17 cellular contexts compared by ENCODE assay signal in the genomic region with DNA sequence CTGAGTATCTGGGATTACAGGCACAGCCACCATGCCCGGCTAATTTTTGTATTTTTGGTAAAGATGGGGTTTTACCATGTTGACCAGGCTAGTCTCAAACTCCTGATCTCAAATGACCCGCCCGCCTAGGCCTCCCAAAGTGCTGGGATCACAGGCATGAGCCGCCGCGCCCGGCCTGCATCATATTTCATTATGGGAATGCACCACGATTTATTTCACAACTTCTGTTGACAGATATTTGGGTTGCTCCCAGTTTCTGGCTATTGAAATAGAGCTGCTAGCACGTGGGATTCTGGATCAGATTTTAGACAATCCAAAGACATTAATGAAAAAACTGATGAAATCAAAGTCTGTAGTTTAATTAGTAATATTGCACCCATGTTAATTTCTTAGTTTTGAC. TPM values are rescaled to one million over a fixed set of nuclear protein-coding genes. Genes with fewer than 3 reads are reported as not detected.
A peak's percentile ranks its signal among the peaks of the same experiment; 100 is the strongest.
DNase-seq lines count a peak whose midpoint lies in the region; ATAC-seq, FAIRE-seq and TF ChIP-seq lines count a peak whose summit lies in the region.
"Had no signal": no experiment of that assay in that cellular context is flagged by ENCODE, and none has a peak within 500 bp of the region (broad histone marks: within the 10 kb centered on the region; RNA-seq: fewer than 3 reads in every experiment).

No MANE protein-coding gene starts in this region.

- H2BK5ac ChIP-seq in neuronal stem cell (ENCODE audit: low read length), result no peak overlapping the region

- H3K4me3 ChIP-seq in PC-9 (no peak overlapping the region), fibroblast of pulmonary artery (replicated peaks; ENCODE audit: low read depth, low read length) (no peak overlapping the region), HepG2 (replicated peaks in 1 of 3; ENCODE audit: insufficient read depth in 1 of 3, low read depth in 2 of 3, low read length in 3 of 3) (no peak overlapping the region), neuronal stem cell (ENCODE audit: low read length in 2 of 2) (no peak overlapping the region)
- H3K4me3 ChIP-seq: A549, SJSA1 had no signal

- H3K4ac ChIP-seq in neuronal stem cell (ENCODE audit: low read length), result no peak overlapping the region

- H3K79me2 ChIP-seq in PC-9 (ENCODE audit: low read depth) (no peaks in the 10 kb centered on the region), HepG2 (ENCODE audit: insufficient read depth, low read length) (no peaks in the 10 kb centered on the region)

- H3K14ac ChIP-seq in neuronal stem cell (ENCODE audit: low read length), result no peak overlapping the region

- no peak overlapping the region for H4K91ac ChIP-seq in neuronal stem cell (ENCODE audit: low read depth, low read length, poor library complexity)

- H2BK15ac ChIP-seq in neuronal stem cell (ENCODE audit: low read length), result no peak overlapping the region

- no peak overlapping the region for H3K23ac ChIP-seq in neuronal stem cell (ENCODE audit: low read depth, low read length, poor library complexity)

- H3K79me1 ChIP-seq in neuronal stem cell (ENCODE audit: low read depth, low read length), result no peaks in the 10 kb centered on the region

- H4K20me1 ChIP-seq in PC-9 (ENCODE audit: insufficient read depth) (no peaks in the 10 kb centered on the region), HepG2 (ENCODE audit: insufficient read depth, low read length) (no peaks in the 10 kb centered on the region)

- no peaks in the 10 kb centered on the region for H3K9me2 ChIP-seq in PC-9 (ENCODE audit: insufficient read depth)

- no peak overlapping the region for H3K18ac ChIP-seq in neuronal stem cell (ENCODE audit: low read length)

- H3K4me2 ChIP-seq in PC-9, result no peak overlapping the region
- no peak overlapping the region for H3K4me2 ChIP-seq in HepG2 (ENCODE audit: low read depth, low read length)
- no peak overlapping the region for H3K4me2 ChIP-seq in neuronal stem cell (ENCODE audit: insufficient read depth, low read length, poor library complexity, severe bottlenecking)
- H3K4me2 ChIP-seq: A549 had no signal

- H3K9me3 ChIP-seq in PC-9 (ENCODE audit: insufficient read depth, low read depth) (no peaks in the 10 kb centered on the region), HepG2 (ENCODE audit: low read length) (no peaks in the 10 kb centered on the region), neuronal stem cell (replicated peaks in 1 of 2; ENCODE audit: control insufficient read depth in 2 of 2, insufficient read depth in 1 of 2, low read depth in 1 of 2, low read length in 2 of 2) (no peaks in the 10 kb centered on the region)
- H3K9me3 ChIP-seq: A549, SJSA1 had no signal

- no peak for FAIRE-seq in HepG2 (lab: Jason Lieb, UNC)
- FAIRE-seq: A549, frontal cortex had no signal

- no peak overlapping the region for H4K8ac ChIP-seq in neuronal stem cell (ENCODE audit: low read depth, low read length)

- ATAC-seq in HepG2 (no peak), HG03378 (IDR thresholded peaks at IDR 0.05; ENCODE audit: unreplicated experiment) (no peak)
- ATAC-seq: A549 had no signal

- DNase-seq in AG08395 (ENCODE audit: low spot score), result peak; percentile 18
- peak; percentile 44 to 56 for DNase-seq in PC-9
- peak; percentile 78 for DNase-seq in fibroblast of pulmonary artery (ENCODE audit: low read depth)
- DNase-seq in HepG2 (ENCODE audit: low spot score), result peak; percentile 36
- no peak for DNase-seq in neuronal stem cell (ENCODE audit: low spot score)
- DNase-seq in stimulated activated CD8-positive, alpha-beta memory T cell treated with anti-CD3 and anti-CD28 coated beads, Interleukin-4, amount 100 ng/mL, for 48 hours, result no peak
- DNase-seq in NCI-H187 (lab: John Stamatoyannopoulos, UW), result no peak
- DNase-seq: activated CD8-positive, alpha-beta memory T cell treated with anti-CD3 and anti-CD28 coated beads for 24 hours; effector memory CD4-positive, alpha-beta T cell; NCI-H2029 treated with DMSO at 0.1 percent for 48 hours; NCI-H524; stimulated activated naive CD4-positive, alpha-beta T cell; T-helper 9 cell had no signal

- CTCF ChIA-PET in PC-9 (lab: Charles Lee), result no interaction called here
- CTCF ChIA-PET in HepG2 (lab: Yijun Ruan, JAX; ENCODE audit: low intra/inter-chr PET ratio, low total read pairs), result no interaction called here

- no peak overlapping the region for H2AFZ ChIP-seq in PC-9
- no peak overlapping the region for H2AFZ ChIP-seq in HepG2 (ENCODE audit: low read length)
- H2AFZ ChIP-seq in neuronal stem cell (ENCODE audit: low read length), result no peak overlapping the region

- H2BK12ac ChIP-seq in neuronal stem cell (ENCODE audit: low read length), result no peak overlapping the region

- TF ChIP-seq EP300 in HepG2 (IDR thresholded peaks at IDR 0.05; ENCODE audit: low read depth in 2 of 2, low read length in 2 of 2) (no peak), HepG2 (CRISPR knock-in tag; IDR thresholded peaks at IDR 0.05; ENCODE audit: borderline replicate concordance) (no peak)

- BruUV-seq in PC-9 (replicated peaks; lab: Mats Ljungman, UMichigan) (no TSS peak), HepG2 (replicated peaks; lab: Mats Ljungman, UMichigan) (no TSS peak)

- H3K4me1 ChIP-seq in PC-9 (replicated peaks; ENCODE audit: insufficient read depth) (no peaks in the 10 kb centered on the region), HepG2 (ENCODE audit: insufficient read depth, low read length) (peaks cover 66% of the 10 kb centered on the region), neuronal stem cell (ENCODE audit: control insufficient read depth in 2 of 2, insufficient read depth in 1 of 2, low read depth in 1 of 2, low read length in 2 of 2) (peaks cover 9 to 15% of the 10 kb centered on the region in 2 donors)
- H3K4me1 ChIP-seq: A549, SJSA1 had no signal

- intact Hi-C loops in PC-9 (cut with micrococcal nuclease; ENCODE audit: unreplicated experiment) (no loop called here), HepG2 (cut with micrococcal nuclease; ENCODE audit: unreplicated experiment) (no loop called here)

- no peak for TF ChIP-seq POLR2A in HepG2 (IDR thresholded peaks at IDR 0.05; ENCODE audit: insufficient read depth in 1 of 2, low read depth in 2 of 2, low read length in 2 of 2)

- POLR2A ChIA-PET in PC-9 (lab: Charles Lee; ENCODE audit: unreplicated experiment), result no interaction called here
- POLR2A ChIA-PET in HepG2 (lab: Yijun Ruan, JAX), result interaction anchor here (0.8 to 7.3 kb wide), 2 partner anchors 9 to 32 kb away, joined by 3 to 86 read pairs; no protein-coding TSS in a partner anchor

- H3K36me3 ChIP-seq in PC-9 (ENCODE audit: low read depth) (no peaks in the 10 kb centered on the region), HepG2 (replicated peaks in 1 of 2; ENCODE audit: control insufficient read depth in 1 of 2, insufficient read depth in 2 of 2, low read length in 2 of 2) (no peaks in the 10 kb centered on the region), neuronal stem cell (replicated peaks in 1 of 2; ENCODE audit: control insufficient read depth in 2 of 2, insufficient read depth in 2 of 2, low read length in 2 of 2) (no peaks in the 10 kb centered on the region)
- H3K36me3 ChIP-seq: SJSA1 had no signal

- no peaks in the 10 kb centered on the region for H3F3A ChIP-seq in PC-9 (ENCODE audit: insufficient read depth, low read depth)

- in situ Hi-C loops in HepG2 (cut with HindIII; ENCODE audit: extremely low pct_ligation_motif_present, low pct_unique_long_range_greater_than_20kb), result no loop called here

- no peak for TF ChIP-seq RAD21 in HepG2 (CRISPR knock-in tag; IDR thresholded peaks at IDR 0.05)

- H3K27ac ChIP-seq in PC-9 (no peak overlapping the region), HepG2 (ENCODE audit: extremely low read length, insufficient read depth, low read length) (no peak overlapping the region), neuronal stem cell (replicated peaks; ENCODE audit: low read length) (no peak overlapping the region)
- H3K27ac ChIP-seq: A549, SJSA1 had no signal

- WGBS in HepG2 (ENCODE audit: low lambda C conversion rate), result 5% methylated on average over 9 of the region's 9 CpGs
- WGBS in neuronal stem cell (ENCODE audit: extremely low coverage in 2 of 2, insufficient read length in 2 of 2, insufficient replicate concordance in 1 of 2), 2 donors, result no CpG with 5 or more reads among the region's 9 CpGs

- H2AK5ac ChIP-seq in neuronal stem cell (ENCODE audit: low read depth, low read length), result no peak overlapping the region

- H3K27me3 ChIP-seq in PC-9 (ENCODE audit: insufficient read depth, low read depth) (no peaks in the 10 kb centered on the region), HepG2 (ENCODE audit: control insufficient read depth in 1 of 2, insufficient read depth in 2 of 2, low read length in 2 of 2) (no peaks in the 10 kb centered on the region; a peak in 1 of 5 replicates), neuronal stem cell (ENCODE audit: control insufficient read depth in 3 of 3, insufficient read depth in 3 of 3, low read depth in 1 of 3, low read length in 3 of 3) (peaks cover 0 to 21% (median 0%) of the 10 kb centered on the region in 3 experiments)

- H3K9ac ChIP-seq in HepG2 (ENCODE audit: insufficient read depth, low read depth, low read length) (no peak overlapping the region), neuronal stem cell (ENCODE audit: low read depth, low read length, poor library complexity) (no peak overlapping the region)

- no peak overlapping the region for H2BK120ac ChIP-seq in neuronal stem cell (ENCODE audit: low read depth, low read length)

- TF ChIP-seq CTCF in PC-9 (conservative IDR thresholded peaks at IDR 0.05) (no peak), fibroblast of pulmonary artery (IDR thresholded peaks at IDR 0.05; ENCODE audit: low read length, missing control alignments) (no peak), HepG2 (CRISPR knock-in tag; IDR thresholded peaks at IDR 0.05) (no peak)

RNA-seq across cellular contexts. Expression of gene FUBP3, which starts 48.4 kb away (rescaled TPM):
- total RNA-seq in PC-9 (2021) (50.3 and 75.6 TPM in 2 replicates), HepG2 (2016; rRNA removed; fragmentation: Illumina TruSeq; extraction: Trizol) (40.0 and 42.7 TPM in 2 replicates)
- 6.3 and 7.8 TPM in 2 replicates for total RNA-seq in HepG2 (2016; cell fraction: cytosol; rRNA removed; fragmentation: Illumina TruSeq; extraction: Trizol; ENCODE audit: low read depth)
- total RNA-seq in HepG2 (2016; cell fraction: insoluble cytoplasmic fraction; rRNA removed; fragmentation: Illumina TruSeq; extraction: Trizol), result 36.9 and 42.9 TPM in 2 replicates
- 18.7 and 20.2 TPM in 2 replicates for total RNA-seq in HepG2 (2016; cell fraction: membrane; rRNA removed; fragmentation: Illumina TruSeq; extraction: Trizol)
- 29.1 and 31.8 TPM in 2 replicates for total RNA-seq in HepG2 (2016; cell fraction: nucleus; rRNA removed; fragmentation: Illumina TruSeq; extraction: Trizol)
- 28.7 and 45.9 TPM in 2 replicates for polyA plus RNA-seq in HepG2 (2011; rRNA removed)
- polyA plus RNA-seq in HepG2 (2011; cell fraction: cytosol; rRNA removed), result 19.2 and 22.5 TPM in 2 replicates
- 87.0 and 120 TPM in 2 replicates for polyA plus RNA-seq in HepG2 (2011; cell fraction: nucleus; rRNA removed)
- 32.5 and 37.6 TPM in 2 replicates for polyA plus RNA-seq in HepG2 (2012)
- 4.9 and 5.9 TPM in 2 replicates for polyA plus RNA-seq in HepG2 (2016; cell fraction: cytosol; fragmentation: Illumina TruSeq; extraction: Trizol; ENCODE audit: low read depth)
- 52.7 and 56.2 TPM in 2 replicates for polyA plus RNA-seq in HepG2 (2016; cell fraction: insoluble cytoplasmic fraction; fragmentation: Illumina TruSeq; extraction: Trizol; ENCODE audit: low read depth)
- 13.3 and 13.7 TPM in 2 replicates for polyA plus RNA-seq in HepG2 (2016; cell fraction: membrane; fragmentation: Illumina TruSeq; extraction: Trizol; ENCODE audit: low read depth)
- 67.5 and 77.3 TPM in 2 replicates for polyA plus RNA-seq in HepG2 (2016; cell fraction: nucleus; fragmentation: Illumina TruSeq; extraction: Trizol; ENCODE audit: insufficient read depth, low read depth)
- 35.2 and 98.1 TPM in 2 replicates for polyA minus RNA-seq in HepG2 (2011; rRNA and poly(A)+ RNA removed; ENCODE audit: low replicate concordance)
- polyA minus RNA-seq in HepG2 (2011; cell fraction: cytosol; rRNA and poly(A)+ RNA removed), result 16.8 and 22.0 TPM in 2 replicates
- 26.3 and 38.8 TPM in 2 replicates for polyA minus RNA-seq in HepG2 (2011; cell fraction: nucleus; rRNA and poly(A)+ RNA removed)
- polyA plus RNA-seq in neuronal stem cell (2013, experiment 1 of 2), result 34.2 TPM
- 35.1 TPM for polyA plus RNA-seq in neuronal stem cell (2013, experiment 2 of 2)

Comparison
In these comparisons a context has a peak if more than half of its experiments do, and no peak if none do; other contexts are left out.
1. DNase-seq: peak in AG08395 (single experiment), PC-9 (2 of 2), fibroblast of pulmonary artery (single experiment) and HepG2 (single experiment); none in neuronal stem cell (single experiment), stimulated activated CD8-positive, alpha-beta memory T cell treated with anti-CD3 and anti-CD28 coated beads, Interleukin-4, amount 100 ng/mL, for 48 hours (single experiment) and NCI-H187 (0 of 2).